14 cellular contexts compared by ENCODE assay signal in the genomic region with DNA sequence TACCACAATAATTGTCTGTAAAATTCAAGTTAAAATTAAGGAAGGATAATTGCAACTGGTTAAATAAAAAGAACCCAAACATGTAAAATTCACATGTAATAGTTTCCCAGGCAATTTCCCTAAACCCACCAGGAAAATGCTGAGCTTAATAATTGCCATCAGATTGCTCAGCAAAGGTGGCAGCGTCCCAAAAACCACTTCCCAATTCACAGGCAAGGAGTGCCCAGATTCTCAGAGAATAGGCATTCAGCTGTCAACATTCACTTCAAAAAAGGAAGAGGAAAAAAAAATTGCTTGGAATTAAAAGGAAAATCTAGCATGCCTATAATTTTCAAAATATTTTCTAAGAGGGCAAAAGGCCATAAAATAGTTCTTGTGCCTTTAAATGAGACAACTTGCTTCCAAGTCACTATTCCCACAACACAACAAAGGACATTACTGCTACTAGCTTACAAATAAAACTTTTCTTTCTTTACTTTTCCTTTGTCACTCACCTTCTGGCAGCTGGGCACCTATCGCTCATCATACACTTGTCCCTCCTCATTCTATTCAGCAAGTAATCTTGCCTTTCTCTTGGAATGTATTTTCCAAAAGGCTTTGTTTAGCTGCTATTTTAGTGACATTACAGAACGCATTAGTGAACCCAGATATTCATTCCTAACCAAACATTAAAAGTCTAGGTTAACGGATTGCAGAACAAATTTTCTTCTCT. TPM values are rescaled to one million over a fixed set of nuclear protein-coding genes. Genes with fewer than 3 reads are reported as not detected.
A peak's percentile ranks its signal among the peaks of the same experiment; 100 is the strongest.
DNase-seq lines count a peak whose midpoint lies in the region; ATAC-seq, FAIRE-seq and TF ChIP-seq lines count a peak whose summit lies in the region.
"Had no signal": no experiment of that assay in that cellular context is flagged by ENCODE, and none has a peak within 500 bp of the region (broad histone marks: within the 10 kb centered on the region; RNA-seq: fewer than 3 reads in every experiment).

No MANE protein-coding gene starts in this region.

- no peak for FAIRE-seq in kidney (lab: Jason Lieb, UNC)

- H3K27ac Mint-ChIP-seq in central memory CD8-positive, alpha-beta T cell (ENCODE audit: low read depth) = peak overlapping the region; percentile 41
- H3K27ac Mint-ChIP-seq: activated B cell treated with CpG ODN at 0.5 μM for 24 hours; activated T-helper 1 cell treated with anti-CD3 and anti-CD28 coated beads, Interleukin-12 subunit alpha, Interleukin-12 subunit beta, Interleukin-2, Interleukin-4 antibody, amounts not matched to agents 30 ng/mL and 10 ng/mL and 1 ng/mL, durations not matched to agents 14 hours and 24 hours and 36 hours; stimulated activated naive CD8-positive, alpha-beta T cell treated with anti-CD3 and anti-CD28 coated beads, Interleukin-15, amount 100 ng/mL, for 72 hours had no signal

- WGBS in right lobe of liver (ENCODE audit: insufficient coverage, low coverage, low lambda C conversion rate, missing lambda C conversion rate) = 66% methylated on average over 4 of the region's 4 CpGs
- 76 to 89% (median 79%) methylated on average over 4 of the region's 4 CpGs for WGBS in spleen, 5 donors

- H3K4me3 ChIP-seq in right lobe of liver = no peak overlapping the region
- H3K4me3 ChIP-seq in kidney (ENCODE audit: low read length in 2 of 2) = no peak overlapping the region
- no peak overlapping the region for H3K4me3 ChIP-seq in spleen
- H3K4me3 ChIP-seq: A549 had no signal

- intact Hi-C loops in Right ventricle myocardium superior (cut with DNase I) (no loop called here), cardiac septum (cut with DNase I) (no loop called here), right lobe of liver (cut with DNase I) (no loop called here), kidney (cut with DNase I) (no loop called here), spleen (cut with DNase I; ENCODE audit: low total_unique reads) (no loop called here)

- H3K4me3 Mint-ChIP-seq in central memory CD8-positive, alpha-beta T cell = no peak overlapping the region
- H3K4me3 Mint-ChIP-seq: activated B cell treated with CpG ODN at 0.5 μM for 24 hours; activated T-helper 1 cell treated with anti-CD3 and anti-CD28 coated beads, Interleukin-12 subunit alpha, Interleukin-12 subunit beta, Interleukin-2, Interleukin-4 antibody, amounts not matched to agents 30 ng/mL and 10 ng/mL and 1 ng/mL, durations not matched to agents 14 hours and 24 hours and 36 hours; natural killer cell treated with Interleukin-12 subunit alpha and Interleukin-12 subunit beta and Interleukin-15 and Interleukin-18, amount 100 ng/mL, for 72 hours; stimulated activated naive CD8-positive, alpha-beta T cell treated with anti-CD3 and anti-CD28 coated beads, Interleukin-15, amount 100 ng/mL, for 72 hours had no signal

- no peaks in the 10 kb centered on the region for H3K9me3 ChIP-seq in right lobe of liver
- H3K9me3 ChIP-seq in kidney (ENCODE audit: control insufficient read depth in 1 of 2, low read length in 2 of 2) = no peaks in the 10 kb centered on the region
- no peaks in the 10 kb centered on the region for H3K9me3 ChIP-seq in spleen
- H3K9me3 ChIP-seq: A549 had no signal

- H3K4me1 ChIP-seq in right lobe of liver (no peaks in the 10 kb centered on the region), kidney (ENCODE audit: control insufficient read depth in 1 of 2, insufficient read depth in 1 of 2, low read depth in 1 of 2, low read length in 2 of 2) (no peaks in the 10 kb centered on the region), spleen (peaks cover 0 to 18% (median 6%) of the 10 kb centered on the region in 6 donors)

- no peak for TF ChIP-seq CTCF in right lobe of liver (IDR thresholded peaks at IDR 0.05)
- TF ChIP-seq CTCF in kidney (IDR thresholded peaks at IDR 0.05; ENCODE audit: borderline replicate concordance, extremely low read depth, insufficient read depth) = no peak
- TF ChIP-seq CTCF in spleen (IDR thresholded peaks at IDR 0.05 in 8 of 11, conservative IDR thresholded peaks at IDR 0.05 in 3 of 11) = no peak

- H3K4me1 Mint-ChIP-seq in central memory CD8-positive, alpha-beta T cell = peaks cover 6% of the 10 kb centered on the region

- DNase-seq in Right ventricle myocardium superior (peak; percentile 59), cardiac septum (ENCODE audit: low spot score) (no peak), right lobe of liver (peak in 2 of 3 donors; percentile 53 to 57), kidney (no peak), DMS 273 (lab: John Stamatoyannopoulos, UW; ENCODE audit: unreplicated experiment) (no peak), spleen (no peak), epidermal melanocyte (ENCODE audit: insufficient read length, low spot score) (no peak)
- no peak for DNase-seq in central memory CD8-positive, alpha-beta T cell (ENCODE audit: low spot score in 2 of 2)
- DNase-seq: activated B cell treated with CpG ODN at 0.5 μM for 24 hours; NCI-H187; stimulated activated naive CD8-positive, alpha-beta T cell treated with anti-CD3 and anti-CD28 coated beads, Interleukin-15, amount 100 ng/mL, for 72 hours had no signal

- no peak overlapping the region for H3K9ac ChIP-seq in kidney (ENCODE audit: low read length in 2 of 2)

- no peak for TF ChIP-seq POLR2A in right lobe of liver (IDR thresholded peaks at IDR 0.05)
- no peak for TF ChIP-seq POLR2A in spleen (IDR thresholded peaks at IDR 0.05)

- H3K36me3 ChIP-seq in right lobe of liver (peaks cover 0 to 40% (median 5%) of the 10 kb centered on the region in 4 donors), kidney (ENCODE audit: control insufficient read depth in 1 of 2, insufficient read depth in 2 of 2, low read length in 2 of 2) (peaks cover 3 to 18% of the 10 kb centered on the region in 2 donors), spleen (peaks cover 0 to 76% (median 32%) of the 10 kb centered on the region in 6 donors)

- H3K27me3 ChIP-seq in right lobe of liver = no peaks in the 10 kb centered on the region
- H3K27me3 ChIP-seq in spleen (replicated peaks in 1 of 7) = no peaks in the 10 kb centered on the region

- H3K27me3 Mint-ChIP-seq in central memory CD8-positive, alpha-beta T cell = no peaks in the 10 kb centered on the region
- H3K27me3 Mint-ChIP-seq: activated B cell treated with CpG ODN at 0.5 μM for 24 hours; natural killer cell treated with Interleukin-12 subunit alpha and Interleukin-12 subunit beta and Interleukin-15 and Interleukin-18, amount 100 ng/mL, for 72 hours; stimulated activated naive CD8-positive, alpha-beta T cell treated with anti-CD3 and anti-CD28 coated beads, Interleukin-15, amount 100 ng/mL, for 72 hours had no signal

- H3K9me3 Mint-ChIP-seq in central memory CD8-positive, alpha-beta T cell = no peaks in the 10 kb centered on the region
- H3K9me3 Mint-ChIP-seq: activated B cell treated with CpG ODN at 0.5 μM for 24 hours; activated T-helper 1 cell treated with anti-CD3 and anti-CD28 coated beads, Interleukin-12 subunit alpha, Interleukin-12 subunit beta, Interleukin-2, Interleukin-4 antibody, amounts not matched to agents 30 ng/mL and 10 ng/mL and 1 ng/mL, durations not matched to agents 14 hours and 24 hours and 36 hours; natural killer cell treated with Interleukin-12 subunit alpha and Interleukin-12 subunit beta and Interleukin-15 and Interleukin-18, amount 100 ng/mL, for 72 hours; stimulated activated naive CD8-positive, alpha-beta T cell treated with anti-CD3 and anti-CD28 coated beads, Interleukin-15, amount 100 ng/mL, for 72 hours had no signal

- peaks cover 27% of the 10 kb centered on the region for H3K36me3 Mint-ChIP-seq in central memory CD8-positive, alpha-beta T cell (ENCODE audit: insufficient read depth)

- H3K27ac ChIP-seq in right lobe of liver (no peak overlapping the region), kidney (ENCODE audit: low read depth in 2 of 2, low read length in 2 of 2) (peak overlapping the region in 1 of 2 donors; percentile 29), spleen (no peak overlapping the region)
- H3K27ac ChIP-seq: A549 had no signal

- ATAC-seq in Right ventricle myocardium superior (ENCODE audit: poor library complexity) = no peak
- ATAC-seq in central memory CD8-positive, alpha-beta T cell (replicated peaks; ENCODE audit: extremely low read depth, poor library complexity, severe bottlenecking) = no peak
- peak in 3 of 4 donors; percentile 35 to 76 (median 61) for ATAC-seq in right lobe of liver
- ATAC-seq: A549; natural killer cell treated with Interleukin-12 subunit alpha and Interleukin-12 subunit beta and Interleukin-15 and Interleukin-18, amount 100 ng/mL, for 72 hours; stimulated activated naive CD8-positive, alpha-beta T cell treated with anti-CD3 and anti-CD28 coated beads, Interleukin-15, amount 100 ng/mL, for 72 hours had no signal

RNA-seq across cellular contexts. Expression of a gene that starts 15.2 kb away (rescaled TPM):
- total RNA-seq in Right ventricle myocardium superior (6.6 TPM), cardiac septum (11.2 TPM), right lobe of liver (10 to 100 TPM in 2 of 6 experiments, 1 to 10 TPM in 4; 7.4 to 14.1 (median 9.4) TPM), kidney (19.5 TPM), spleen (10 to 100 TPM; 21.0 to 57.8 (median 29.1) TPM)
- polyA plus RNA-seq in kidney (ENCODE audit: insufficient read depth, low read depth, low replicate concordance) (5.4 TPM), spleen (1 to 10 TPM; 4.6 to 9.5 (median 7.8) TPM)

RNA-seq across cellular contexts. Expression of a gene that starts 55.6 kb away (rescaled TPM):
- total RNA-seq in Right ventricle myocardium superior = 12.5 TPM
- 20.3 TPM for total RNA-seq in cardiac septum
- 10 to 100 TPM in 4 of 6 experiments, 1 to 10 TPM in 2; 5.2 to 18.8 (median 11.0) TPM for total RNA-seq in right lobe of liver
- 27.3 TPM for total RNA-seq in kidney
- 11.1 TPM for polyA plus RNA-seq in kidney (ENCODE audit: insufficient read depth, low read depth, low replicate concordance)
- 10 to 100 TPM; 15.9 to 43.6 (median 27.0) TPM for total RNA-seq in spleen
- 1 to 10 TPM; 2.5 to 4.0 (median 3.9) TPM for polyA plus RNA-seq in spleen

Comparison
In these comparisons a context has a peak if more than half of its experiments do, and no peak if none do; other contexts are left out.
1. DNase-seq: peak in Right ventricle myocardium superior (single experiment) and right lobe of liver (2 of 3); none in cardiac septum (single experiment), central memory CD8-positive, alpha-beta T cell (0 of 2), kidney (single experiment), DMS 273 (single experiment), spleen (single experiment) and epidermal melanocyte (single experiment).
2. ATAC-seq: peak in right lobe of liver (3 of 4); none in Right ventricle myocardium superior (single experiment) and central memory CD8-positive, alpha-beta T cell (single experiment).